In the genomic region with DNA sequence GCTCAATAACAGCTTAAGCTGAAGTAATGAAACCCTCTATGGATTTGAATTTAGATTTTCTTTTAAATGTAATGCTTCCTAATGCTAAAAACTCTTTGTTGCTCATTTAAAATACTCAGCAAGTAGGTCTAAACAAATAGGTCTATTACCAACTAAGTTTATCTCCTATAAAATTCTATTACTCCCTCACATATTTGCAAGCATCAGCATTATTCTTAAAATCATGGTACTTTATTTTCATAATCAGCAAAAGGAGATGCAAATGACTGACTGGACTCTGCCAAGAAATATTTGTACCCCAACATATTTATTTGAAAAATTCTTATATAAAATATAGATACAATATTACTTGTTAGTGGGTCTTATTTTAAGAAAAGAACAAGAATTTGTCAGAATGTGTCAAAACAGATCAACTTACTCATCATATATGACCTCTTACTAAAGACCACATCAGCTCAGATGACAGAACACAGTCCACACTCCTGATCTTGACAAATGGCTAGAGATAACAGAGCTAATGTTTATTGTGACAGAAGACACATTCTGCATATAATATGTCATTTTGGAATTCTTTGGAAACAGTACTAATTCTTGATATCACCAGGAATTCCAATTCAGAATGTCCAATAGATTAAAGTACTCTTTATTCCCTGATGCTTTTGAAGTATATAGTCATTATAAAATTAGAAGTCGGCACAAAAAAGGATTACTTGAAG, we compare ENCODE assay signal across 21 cellular contexts.
"Had no signal": no experiment of that assay in that cellular context is flagged by ENCODE, and none has a peak within 500 bp of the region (broad histone marks: within the 10 kb centered on the region; RNA-seq: fewer than 3 reads in every experiment).

No MANE protein-coding gene starts in this region.

- H3K27ac ChIP-seq: body of pancreas, breast epithelium, Peyer's patch had no signal

- H3K27me3 ChIP-seq: body of pancreas, breast epithelium, Peyer's patch had no signal

- DNase-seq: activated CD4-positive, alpha-beta T cell treated with anti-CD3 and anti-CD28 coated beads, Interleukin-2, amount 10 ng/mL, durations not matched to agents 24 days and 14 days; activated CD4-positive, alpha-beta T cell treated with anti-CD3 and anti-CD28 coated beads, Interleukin-2, amount 50 U/mL, for 4 hours; activated CD8-positive, alpha-beta T cell treated with anti-CD3 and anti-CD28 coated beads, Interleukin-2, amount 10 ng/mL, durations not matched to agents 7 days and 5 days; activated gamma-delta T cell; activated naive CD4-positive, alpha-beta T cell treated with Interleukin-2 at 50 U/mL for 16 hours; activated naive CD8-positive, alpha-beta T cell treated with anti-CD3 and anti-CD28 coated beads, Interleukin-2, amount 10 ng/mL, durations not matched to agents 7 days and 5 days; activated T-cell treated with anti-CD3 and anti-CD28 coated beads, Interleukin-2, amount 50 U/mL, for 24 hours; body of pancreas; Kasumi-1; KG1; NCI-H1105; NCI-H1930; NCI-H2081 treated with DMSO at 0.1 percent for 48 hours; NCI-H226; NCI-H446 treated with DMSO at 0.1 percent for 48 hours; NCI-H524; PC-3; Peyer's patch; RPMI8226; SIG-M5 had no signal

- H3K4me3 ChIP-seq: body of pancreas, breast epithelium, Peyer's patch had no signal

- H3K4me1 ChIP-seq: body of pancreas, breast epithelium, Peyer's patch had no signal

- H3K36me3 ChIP-seq: breast epithelium, Peyer's patch had no signal

- H3K9me3 ChIP-seq: body of pancreas, breast epithelium, Peyer's patch had no signal

- ATAC-seq: activated CD8-positive, alpha-beta T cell treated with anti-CD3 and anti-CD28 coated beads, Interleukin-2, amount 10 ng/mL, durations not matched to agents 7 days and 5 days; body of pancreas; PC-3 had no signal
